In genomic region chr20:45783656-45784294, GRCh38 we compare ENCODE assay signal across 15 cellular contexts. TPM values are rescaled to one million over a fixed set of nuclear protein-coding genes. Genes with fewer than 3 reads are reported as not detected.
DNase-seq lines count a peak whose midpoint lies in the region; ATAC-seq and TF ChIP-seq lines count a peak whose summit lies in the region.
"Had no signal": no experiment of that assay in that cellular context is flagged by ENCODE, and none has a peak within 500 bp of the region (broad histone marks: within the 10 kb centered on the region; RNA-seq: fewer than 3 reads in every experiment).

No MANE protein-coding gene starts in this region.

- H3K4me3 Mint-ChIP-seq in activated CD4-positive, alpha-beta memory T cell treated with anti-CD3 and anti-CD28 coated beads, Interleukin-2, amount 10 ng/mL, durations not matched to agents 7 days and 5 days: no peak overlapping the region
- H3K4me3 Mint-ChIP-seq in activated naive CD8-positive, alpha-beta T cell treated with anti-CD3 and anti-CD28 coated beads, Interleukin-2, amount 50 U/mL, for 24 hours: no peak overlapping the region
- H3K4me3 Mint-ChIP-seq: nephron had no signal

- TF ChIP-seq POLR2A in breast epithelium (IDR thresholded peaks at IDR 0.05) (no peak), testis (IDR thresholded peaks at IDR 0.05) (no peak)

- H3K4me1 Mint-ChIP-seq in activated CD4-positive, alpha-beta memory T cell treated with anti-CD3 and anti-CD28 coated beads, Interleukin-2, amount 10 ng/mL, durations not matched to agents 7 days and 5 days: peaks cover 31% of the 10 kb centered on the region
- H3K4me1 Mint-ChIP-seq in activated naive CD8-positive, alpha-beta T cell treated with anti-CD3 and anti-CD28 coated beads, Interleukin-2, amount 50 U/mL, for 24 hours: peaks cover 17% of the 10 kb centered on the region

- H3K27ac ChIP-seq in breast epithelium (peak overlapping the region; percentile 79 to 98), lower lobe of right lung (peak overlapping the region; percentile 34), testis (no peak overlapping the region)
- H3K27ac ChIP-seq: 22Rv1 had no signal

- TF ChIP-seq CTCF in breast epithelium (IDR thresholded peaks at IDR 0.05): no peak
- TF ChIP-seq CTCF in lower lobe of right lung (IDR thresholded peaks at IDR 0.05): no peak
- TF ChIP-seq CTCF in testis (IDR thresholded peaks at IDR 0.05): no peak
- no peak for TF ChIP-seq CTCF in GM20000 (IDR thresholded peaks at IDR 0.05; ENCODE audit: extremely low read depth, missing control alignments)

- no peaks in the 10 kb centered on the region for H3K36me3 Mint-ChIP-seq in activated CD4-positive, alpha-beta memory T cell treated with anti-CD3 and anti-CD28 coated beads, Interleukin-2, amount 10 ng/mL, durations not matched to agents 7 days and 5 days (ENCODE audit: low read depth)
- no peaks in the 10 kb centered on the region for H3K36me3 Mint-ChIP-seq in activated naive CD8-positive, alpha-beta T cell treated with anti-CD3 and anti-CD28 coated beads, Interleukin-2, amount 50 U/mL, for 24 hours (ENCODE audit: low read depth)

- H3K4me1 ChIP-seq in breast epithelium (peaks cover 0 to 25% of the 10 kb centered on the region in 2 donors), lower lobe of right lung (peaks cover 44% of the 10 kb centered on the region), testis (peaks cover 8% of the 10 kb centered on the region)

- H3K36me3 ChIP-seq in breast epithelium: no peaks in the 10 kb centered on the region
- no peaks in the 10 kb centered on the region for H3K36me3 ChIP-seq in lower lobe of right lung
- H3K36me3 ChIP-seq in testis (ENCODE audit: low read depth, missing control alignments): no peaks in the 10 kb centered on the region

- H3K27me3 ChIP-seq in breast epithelium (no peaks in the 10 kb centered on the region), lower lobe of right lung (ENCODE audit: low read depth) (no peaks in the 10 kb centered on the region), testis (no peaks in the 10 kb centered on the region)

- H3K9me3 ChIP-seq in breast epithelium (no peaks in the 10 kb centered on the region), lower lobe of right lung (no peaks in the 10 kb centered on the region), testis (no peaks in the 10 kb centered on the region)

- no peaks in the 10 kb centered on the region for H3K9me3 Mint-ChIP-seq in activated CD4-positive, alpha-beta memory T cell treated with anti-CD3 and anti-CD28 coated beads, Interleukin-2, amount 10 ng/mL, durations not matched to agents 7 days and 5 days
- H3K9me3 Mint-ChIP-seq in activated naive CD8-positive, alpha-beta T cell treated with anti-CD3 and anti-CD28 coated beads, Interleukin-2, amount 50 U/mL, for 24 hours: no peaks in the 10 kb centered on the region
- H3K9me3 Mint-ChIP-seq: HFFc6, nephron had no signal

- H3K27ac Mint-ChIP-seq in activated CD4-positive, alpha-beta memory T cell treated with anti-CD3 and anti-CD28 coated beads, Interleukin-2, amount 10 ng/mL, durations not matched to agents 7 days and 5 days: no peak overlapping the region
- no peak overlapping the region for H3K27ac Mint-ChIP-seq in activated naive CD8-positive, alpha-beta T cell treated with anti-CD3 and anti-CD28 coated beads, Interleukin-2, amount 50 U/mL, for 24 hours
- H3K27ac Mint-ChIP-seq: HFFc6, nephron had no signal

- DNase-seq in DMS 273 (lab: John Stamatoyannopoulos, UW; ENCODE audit: unreplicated experiment) (peak; percentile 24), DMS 273 treated with DMSO at 0.1 percent for 48 hours (lab: John Stamatoyannopoulos, UW) (no peak), breast epithelium (ENCODE audit: low spot score in 2 of 2) (peak; percentile 56 to 82), lower lobe of right lung (peak; percentile 54), testis (peak; percentile 64), GM20000 (ENCODE audit: low spot score) (no peak)
- no peak for DNase-seq in activated CD4-positive, alpha-beta memory T cell treated with anti-CD3 and anti-CD28 coated beads, Interleukin-2, amount 10 ng/mL, durations not matched to agents 7 days and 5 days
- DNase-seq in activated naive CD8-positive, alpha-beta T cell treated with anti-CD3 and anti-CD28 coated beads, Interleukin-2, amount 50 U/mL, for 24 hours: no peak
- DNase-seq: erythroblast; HFFc6; Karpas-422; stimulated activated naive CD4-positive, alpha-beta T cell treated with Interleukin-2 at 50 U/mL for 16 hours had no signal

- H3K4me3 ChIP-seq in breast epithelium (no peak overlapping the region), lower lobe of right lung (no peak overlapping the region), testis (no peak overlapping the region)

- ATAC-seq in lower lobe of right lung: no peak
- ATAC-seq in activated naive CD8-positive, alpha-beta T cell treated with anti-CD3 and anti-CD28 coated beads, Interleukin-2, amount 50 U/mL, for 24 hours: no peak
- ATAC-seq: Panc1 had no signal

- intact Hi-C loops in breast epithelium (cut with DNase I; ENCODE audit: low total_unique reads) (no loop called here), lower lobe of right lung (cut with DNase I) (no loop called here), testis (cut with DNase I; ENCODE audit: low total_unique reads) (no loop called here)

- CTCF ChIA-PET in activated CD4-positive, alpha-beta memory T cell treated with anti-CD3 and anti-CD28 coated beads, Interleukin-2, amount 10 ng/mL, durations not matched to agents 7 days and 5 days (lab: Charles Lee): interaction anchor here (0.8 to 1.6 kb wide), 3 partner anchors 10 to 347 kb away, joined by 3 to 10 read pairs (median 4); no protein-coding TSS in a partner anchor

- H3K27me3 Mint-ChIP-seq in activated CD4-positive, alpha-beta memory T cell treated with anti-CD3 and anti-CD28 coated beads, Interleukin-2, amount 10 ng/mL, durations not matched to agents 7 days and 5 days: no peaks in the 10 kb centered on the region
- peaks cover 5% of the 10 kb centered on the region for H3K27me3 Mint-ChIP-seq in activated naive CD8-positive, alpha-beta T cell treated with anti-CD3 and anti-CD28 coated beads, Interleukin-2, amount 50 U/mL, for 24 hours

- POLR2A ChIA-PET in activated CD4-positive, alpha-beta memory T cell treated with anti-CD3 and anti-CD28 coated beads, Interleukin-2, amount 10 ng/mL, durations not matched to agents 7 days and 5 days (lab: Charles Lee): interaction anchor here (0.9 to 1.3 kb wide), 3 partner anchors 13 to 151 kb away, joined by 3 read pairs; partner anchors contain the start of gene PCIF1

- 75 to 77% methylated on average over 3 to 6 of the region's 6 CpGs for WGBS in testis, 2 donors

RNA-seq across cellular contexts. Expression of gene WFDC3, which starts 7.9 kb away (rescaled TPM):
- total RNA-seq in breast epithelium: under 1 TPM in 1 of 3 donors, not detected in 2; 0.73 TPM
- total RNA-seq in lower lobe of right lung: 3.4 TPM
- total RNA-seq in testis: 10 to 100 TPM; 37.5 to 56.2 TPM
- polyA plus RNA-seq in testis (ENCODE audit: insufficient read depth, low read depth, low replicate concordance): 99.2 TPM
- not detected for total RNA-seq in activated CD4-positive, alpha-beta memory T cell treated with anti-CD3 and anti-CD28 coated beads, Interleukin-2, amount 10 ng/mL, durations not matched to agents 7 days and 5 days

RNA-seq across cellular contexts. Expression of gene DNTTIP1, which starts 8.0 kb away (rescaled TPM):
- total RNA-seq in breast epithelium (10 to 100 TPM; 20.8 to 33.8 (median 26.2) TPM), lower lobe of right lung (30.8 TPM), testis (10 to 100 TPM; 38.6 to 49.9 TPM)
- polyA plus RNA-seq in testis (ENCODE audit: insufficient read depth, low read depth, low replicate concordance): 67.2 TPM
- total RNA-seq in activated CD4-positive, alpha-beta memory T cell treated with anti-CD3 and anti-CD28 coated beads, Interleukin-2, amount 10 ng/mL, durations not matched to agents 7 days and 5 days: 10 to 100 TPM; 29.0 to 34.7 TPM

RNA-seq across cellular contexts. Expression of gene UBE2C, which starts 28.7 kb away (rescaled TPM):
- total RNA-seq in breast epithelium: 1 to 10 TPM in 2 of 3 donors, under 1 TPM in 1; 0.98 to 5.9 (median 1.2) TPM
- 3.5 TPM for total RNA-seq in lower lobe of right lung
- total RNA-seq in testis: 10 to 100 TPM; 21.4 to 22.0 TPM
- 36.7 TPM for polyA plus RNA-seq in testis (ENCODE audit: insufficient read depth, low read depth, low replicate concordance)
- 100 to 1,000 TPM; 170 to 184 TPM for total RNA-seq in activated CD4-positive, alpha-beta memory T cell treated with anti-CD3 and anti-CD28 coated beads, Interleukin-2, amount 10 ng/mL, durations not matched to agents 7 days and 5 days

RNA-seq across cellular contexts. Expression of gene TNNC2, which starts 43.3 kb away (rescaled TPM):
- 1 to 10 TPM; 2.0 to 4.8 (median 2.6) TPM for total RNA-seq in breast epithelium
- total RNA-seq in lower lobe of right lung: not detected
- 1 to 10 TPM; 4.6 to 6.5 TPM for total RNA-seq in testis
- 12.1 TPM for polyA plus RNA-seq in testis (ENCODE audit: insufficient read depth, low read depth, low replicate concordance)
- not detected for total RNA-seq in activated CD4-positive, alpha-beta memory T cell treated with anti-CD3 and anti-CD28 coated beads, Interleukin-2, amount 10 ng/mL, durations not matched to agents 7 days and 5 days
- total RNA-seq: HFFc6 had no signal

RNA-seq across cellular contexts. Expression of gene SNX21, which starts 49.8 kb away (rescaled TPM):
- total RNA-seq in breast epithelium (100 to 1,000 TPM in 1 of 3 donors, 10 to 100 TPM in 2; 55.0 to 138 (median 66.9) TPM), lower lobe of right lung (24.1 TPM), testis (10 to 100 TPM; 77.9 to 82.4 TPM)
- polyA plus RNA-seq in testis (ENCODE audit: insufficient read depth, low read depth, low replicate concordance): 23.9 TPM
- total RNA-seq in activated CD4-positive, alpha-beta memory T cell treated with anti-CD3 and anti-CD28 coated beads, Interleukin-2, amount 10 ng/mL, durations not matched to agents 7 days and 5 days: 1 to 10 TPM in 1 of 2 experiments, under 1 TPM in 1; 0.91 to 1.6 TPM

Comparison
In these comparisons a context has a peak if more than half of its experiments do, and no peak if none do; other contexts are left out.
1. DNase-seq: peak in DMS 273 (single experiment), breast epithelium (2 of 2), lower lobe of right lung (single experiment) and testis (single experiment); none in DMS 273 treated with DMSO at 0.1 percent for 48 hours (single experiment), activated CD4-positive, alpha-beta memory T cell treated with anti-CD3 and anti-CD28 coated beads, Interleukin-2, amount 10 ng/mL, durations not matched to agents 7 days and 5 days (single experiment), activated naive CD8-positive, alpha-beta T cell treated with anti-CD3 and anti-CD28 coated beads, Interleukin-2, amount 50 U/mL, for 24 hours (single experiment) and GM20000 (single experiment).
2. H3K27ac ChIP-seq: peak in breast epithelium (2 of 2) and lower lobe of right lung (single experiment); none in testis (0 of 2).
3. RNA of gene UBE2C, which starts 28.7 kb away (total RNA-seq): 170 to 184 TPM in activated CD4-positive, alpha-beta memory T cell treated with anti-CD3 and anti-CD28 coated beads, Interleukin-2, amount 10 ng/mL, durations not matched to agents 7 days and 5 days; 21.4 to 22.0 TPM in testis, 3.5 TPM in lower lobe of right lung (single experiment) and 0.98 to 5.9 TPM in breast epithelium; every median in the first group is over 4 times any median in the second.